In genomic region chr4:37324526-37324925, GRCh38 we compare ENCODE assay signal across 17 cellular contexts.
A peak's percentile ranks its signal among the peaks of the same experiment; 100 is the strongest.
DNase-seq lines count a peak whose midpoint lies in the region; ATAC-seq and TF ChIP-seq lines count a peak whose summit lies in the region.
"Had no signal": no experiment of that assay in that cellular context is flagged by ENCODE, and none has a peak within 500 bp of the region (broad histone marks: within the 10 kb centered on the region; RNA-seq: fewer than 3 reads in every experiment).

No MANE protein-coding gene starts in this region.

- no peak overlapping the region for H3K27ac Mint-ChIP-seq in nephron progenitor cell
- H3K27ac Mint-ChIP-seq: CD8-positive, alpha-beta T cell; IgD-negative memory B cell; T-cell had no signal

- ATAC-seq in HG03439 (IDR thresholded peaks at IDR 0.05; ENCODE audit: unreplicated experiment), result no peak
- ATAC-seq: CD8-positive, alpha-beta T cell; GM12878; T-cell had no signal

- H3K36me3 ChIP-seq in ovary, result no peaks in the 10 kb centered on the region

- no peak for TF ChIP-seq POLR2A in ovary (IDR thresholded peaks at IDR 0.05)

- intact Hi-C loops in ovary (cut with DNase I), result no loop called here

- no peak overlapping the region for H3K27ac ChIP-seq in ovary
- H3K27ac ChIP-seq: PC-9, SK-N-MC had no signal

- 11 to 42% (median 11%) methylated on average over 5 of the region's 5 CpGs for WGBS in ovary, 3 donors

- H3K4me3 Mint-ChIP-seq in nephron progenitor cell, result no peak overlapping the region
- H3K4me3 Mint-ChIP-seq: CD8-positive, alpha-beta T cell; IgD-negative memory B cell; T-cell had no signal

- DNase-seq in Ammon's horn (ENCODE audit: low spot score) (peak; percentile 65), COLO668 (lab: John Stamatoyannopoulos, UW; ENCODE audit: unreplicated experiment) (peak; percentile 35), SHP77 (lab: John Stamatoyannopoulos, UW) (peak; percentile 43 to 53), medulla oblongata (ENCODE audit: extremely low spot score) (peak; percentile 27), nephron progenitor cell (no peak), ovary (no peak)
- DNase-seq: CD8-positive, alpha-beta T cell; DMS79; H7; NCI-H1436 treated with DMSO at 0.1 percent for 48 hours; NCI-H526; PC-9; T-cell had no signal

- TF ChIP-seq EP300 in ovary (IDR thresholded peaks at IDR 0.05), result no peak

- H3K27me3 Mint-ChIP-seq in nephron progenitor cell (ENCODE audit: low read depth, poor library complexity), result peaks cover 6% of the 10 kb centered on the region
- H3K27me3 Mint-ChIP-seq: IgD-negative memory B cell had no signal

- no peak overlapping the region for H3K4me3 ChIP-seq in ovary
- H3K4me3 ChIP-seq: GM12878, PC-9, SK-N-MC had no signal

- TF ChIP-seq CTCF in nephron progenitor cell (IDR thresholded peaks at IDR 0.05), result no peak
- TF ChIP-seq CTCF in ovary (IDR thresholded peaks at IDR 0.05), result no peak

- H3K27me3 ChIP-seq in ovary, result no peaks in the 10 kb centered on the region

- no peaks in the 10 kb centered on the region for H3K36me3 Mint-ChIP-seq in nephron progenitor cell (ENCODE audit: low read depth)
- H3K36me3 Mint-ChIP-seq: CD8-positive, alpha-beta T cell; IgD-negative memory B cell; T-cell had no signal

- no peaks in the 10 kb centered on the region for H3K4me1 ChIP-seq in ovary (ENCODE audit: insufficient read depth)

- no peaks in the 10 kb centered on the region for H3K9me3 Mint-ChIP-seq in nephron progenitor cell

- H3K4me1 Mint-ChIP-seq in nephron progenitor cell, result no peaks in the 10 kb centered on the region
- H3K4me1 Mint-ChIP-seq: T-cell had no signal

- H3K9me3 ChIP-seq in ovary, result no peaks in the 10 kb centered on the region

Comparison
In these comparisons a context has a peak if more than half of its experiments do, and no peak if none do; other contexts are left out.
1. DNase-seq: peak in Ammon's horn (single experiment), COLO668 (single experiment), SHP77 (2 of 2) and medulla oblongata (single experiment); none in nephron progenitor cell (single experiment) and ovary (0 of 5).